In the genomic region with DNA sequence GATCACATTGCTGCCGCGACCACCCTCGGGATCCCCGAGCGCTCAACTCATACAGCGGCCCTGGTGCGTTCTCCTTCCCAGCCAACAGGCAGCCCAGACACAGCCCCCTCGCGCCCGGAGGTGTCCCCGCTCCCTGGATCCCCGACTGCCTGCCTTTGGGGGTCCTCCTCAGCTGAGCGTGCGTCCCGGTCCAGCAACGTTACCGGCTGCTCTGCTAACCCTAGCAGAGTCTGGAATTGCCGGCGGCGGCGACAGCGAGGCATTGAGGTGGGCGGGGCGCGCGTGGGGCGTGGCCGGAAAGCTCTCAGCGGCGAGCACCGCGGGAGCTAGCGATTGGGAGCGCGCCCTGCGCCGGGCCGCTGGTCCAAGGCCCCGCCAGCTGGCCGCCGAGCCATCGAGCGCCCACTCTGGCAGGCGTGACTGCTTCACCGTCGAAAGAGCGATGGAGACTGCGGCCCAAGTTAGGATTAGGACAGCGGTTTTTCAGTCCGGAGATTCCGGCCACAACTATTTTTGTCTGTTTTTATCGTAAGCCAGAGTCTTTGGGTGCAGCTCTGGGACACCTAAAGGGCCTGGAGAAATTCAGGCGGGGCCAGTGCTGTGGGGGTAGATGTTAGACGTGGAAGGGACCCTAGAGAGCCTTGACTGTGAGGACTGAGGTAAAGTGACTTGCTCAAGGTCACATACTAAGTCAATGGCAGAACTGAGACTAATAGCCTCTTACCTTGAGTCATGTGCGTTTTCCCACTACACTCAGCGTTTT, we compare ENCODE assay signal across 8 cellular contexts. TPM values are rescaled to one million over a fixed set of nuclear protein-coding genes. Genes with fewer than 3 reads are reported as not detected.
A peak's percentile ranks its signal among the peaks of the same experiment; 100 is the strongest.
DNase-seq lines count a peak whose midpoint lies in the region; ATAC-seq and TF ChIP-seq lines count a peak whose summit lies in the region.

A gene (minus strand): TSS at position 232 of the 763 bp plus-strand sequence. CDS start 17,575 bp downstream, outside the sequence.

- H4K91ac ChIP-seq in IMR-90 (ENCODE audit: insufficient read depth, low read depth, low read length): peak within 1 kb of the TSS; percentile 71

- in situ Hi-C loops in IMR-90 (cut with MboI; ENCODE audit: low sequenced_read_pairs): no loop called here

- H3K4me2 ChIP-seq in IMR-90 (ENCODE audit: low read depth, low read length) (peak within 1 kb of the TSS; percentile 85), OCI-LY7 (ENCODE audit: low read length) (peak within 1 kb of the TSS; percentile 81)

- peaks cover 14% of the 10 kb centered on the region; the same call in 1 of the 2 replicates for H3K79me2 ChIP-seq in OCI-LY7 (ENCODE audit: insufficient read depth, low read depth, low read length)

- H3K9ac ChIP-seq in IMR-90 (ENCODE audit: low read depth, low read length): peak within 1 kb of the TSS; percentile 93

- H3K56ac ChIP-seq in IMR-90 (ENCODE audit: extremely low read depth, insufficient read depth, low read length): peak within 1 kb of the TSS; percentile 83; the same call in 1 of the 2 replicates

- H3K9me1 ChIP-seq in IMR-90 (ENCODE audit: insufficient read depth, low read length): no peaks in the 10 kb centered on the region

- peak within 1 kb of the TSS; percentile 99 for H4K5ac ChIP-seq in IMR-90 (ENCODE audit: low read depth, low read length)

- intact Hi-C loops in IMR-90 (cut with micrococcal nuclease): no loop called here
- intact Hi-C loops in OCI-LY7 (cut with micrococcal nuclease; ENCODE audit: unreplicated experiment): loop anchor here (1.0 kb wide), 1 partner anchor 37 kb away; a partner anchor contains a TSS
- intact Hi-C loops in mucosa of descending colon (cut with DNase I, micrococcal nuclease): no loop called here

- H2BK5ac ChIP-seq in IMR-90 (ENCODE audit: low read depth, low read length, poor library complexity, severe bottlenecking): peak within 1 kb of the TSS; percentile 71

- peak within 1 kb of the TSS; percentile 39; the same call in 1 of the 3 replicates for H2BK15ac ChIP-seq in IMR-90 (ENCODE audit: low read depth, low read length)

- peak within 1 kb of the TSS; percentile 60 for H2BK120ac ChIP-seq in IMR-90 (ENCODE audit: low read depth, low read length)

- no peaks in the 10 kb centered on the region for H3K27me3 ChIP-seq in IMR-90 (ENCODE audit: control insufficient read depth, insufficient read depth, low read length)

- TF ChIP-seq CTCF in IMR-90 (conservative IDR thresholded peaks at IDR 0.05; ENCODE audit: low read depth, low read length) (peak; percentile 39), OCI-LY7 (conservative IDR thresholded peaks at IDR 0.05; ENCODE audit: low read length) (peak; percentile 54), mucosa of descending colon (IDR thresholded peaks at IDR 0.05) (peak; percentile 26)

- WGBS in IMR-90 (ENCODE audit: extremely low coverage in 2 of 2, insufficient read length in 1 of 2), 2 experiments: 4% methylated on average over 40 of the region's 56 CpGs; no CpG with 5 or more reads in 1 of the 2 experiments

- peak within 1 kb of the TSS; percentile 72 for H3K18ac ChIP-seq in IMR-90 (ENCODE audit: low read depth, low read length)

- peak; percentile 85 for DNase-seq in DMS153 treated with DMSO at 0.1 percent for 48 hours (lab: John Stamatoyannopoulos, UW; ENCODE audit: unreplicated experiment)
- peak; percentile 94 for DNase-seq in IMR-90
- DNase-seq in OCI-LY7 (ENCODE audit: low spot score): peak; percentile 95
- DNase-seq in activated T-cell treated with anti-CD3 and anti-CD28 coated beads for 24 hours (ENCODE audit: low read depth): peak; percentile 87
- peak; percentile 64 for DNase-seq in epithelial cell of prostate (ENCODE audit: low read depth, low spot score)
- DNase-seq in mucosa of descending colon: peak; percentile 97 to 98 (median 97)
- DNase-seq in stimulated activated CD8-positive, alpha-beta memory T cell treated with anti-CD3 and anti-CD28 coated beads, Interleukin-4, amount 100 ng/mL, for 1 hour (ENCODE audit: low read depth in 2 of 2, low spot score in 1 of 2): peak; percentile 84 to 86

- peak; percentile 96 for ATAC-seq in GM21529 (IDR thresholded peaks at IDR 0.05; ENCODE audit: unreplicated experiment)
- ATAC-seq in IMR-90 (ENCODE audit: low read depth): peak; percentile 97
- peak; percentile 98 for ATAC-seq in mucosa of descending colon

- H3K36me3 ChIP-seq in IMR-90 (ENCODE audit: control insufficient read depth, insufficient read depth, low read length) (no peaks in the 10 kb centered on the region), OCI-LY7 (ENCODE audit: insufficient read depth, low read length) (no peaks in the 10 kb centered on the region), mucosa of descending colon (ENCODE audit: low read depth) (no peaks in the 10 kb centered on the region)

- H2AK5ac ChIP-seq in IMR-90 (ENCODE audit: low read depth, low read length): peak within 1 kb of the TSS; percentile 29

- POLR2A ChIA-PET in IMR-90 (lab: Charles Lee; ENCODE audit: unreplicated experiment) (interaction anchor here (0.5 to 0.9 kb wide), 4 partner anchors 10 to 514 kb away, joined by 3 to 4 read pairs (median 3); no protein-coding TSS in a partner anchor), OCI-LY7 (lab: Charles Lee) (interaction anchor here (0.7 to 2.4 kb wide), 12 partner anchors 8 to 394 kb away, joined by 3 to 19 read pairs (median 4); a partner anchor contains a TSS)

- H3K9me3 ChIP-seq in IMR-90 (ENCODE audit: control insufficient read depth, insufficient read depth, low read length) (no peaks in the 10 kb centered on the region), OCI-LY7 (ENCODE audit: low read length) (no peaks in the 10 kb centered on the region), mucosa of descending colon (no peaks in the 10 kb centered on the region)

- peak; percentile 99 for TF ChIP-seq POLR2A in IMR-90 (IDR thresholded peaks at IDR 0.05; ENCODE audit: low read depth, low read length)

- peak within 1 kb of the TSS; percentile 94 for H3K4me3 ChIP-seq in IMR-90 (ENCODE audit: insufficient read depth, low read depth, low read length)
- peak within 1 kb of the TSS; percentile 79 for H3K4me3 ChIP-seq in OCI-LY7 (ENCODE audit: low read depth, low read length, poor library complexity, severe bottlenecking)
- peak within 1 kb of the TSS; percentile 97 for H3K4me3 ChIP-seq in mucosa of descending colon

- TF ChIP-seq RAD21 in IMR-90 (IDR thresholded peaks at IDR 0.05; ENCODE audit: low read length): no peak

- peaks cover 0 to 15% of the 10 kb centered on the region in 2 experiments; a peak in 2 of 4 replicates for H3K79me1 ChIP-seq in IMR-90 (ENCODE audit: low read depth in 1 of 2, low read length in 2 of 2)

- no peaks in the 10 kb centered on the region for H3K9me2 ChIP-seq in OCI-LY7 (ENCODE audit: insufficient read depth, low read length)

- CTCF ChIA-PET in IMR-90 (lab: Yijun Ruan, JAX) (interaction anchor here (0.6 to 1.7 kb wide), 2 partner anchors 34 to 925 kb away, joined by 3 read pairs; no protein-coding TSS in a partner anchor), OCI-LY7 (lab: Charles Lee; ENCODE audit: unreplicated experiment) (interaction anchor here (0.7 kb wide), 1 partner anchor 37 kb away, joined by 5 read pairs; a partner anchor contains a TSS)

- BruUV-seq in IMR-90 (replicated peaks; lab: Mats Ljungman, UMichigan) (no TSS peak), OCI-LY7 (replicated peaks; lab: Mats Ljungman, UMichigan) (no TSS peak)

- H2BK20ac ChIP-seq in IMR-90 (ENCODE audit: low read depth, low read length): no peak within 1 kb of the TSS

- H2AK9ac ChIP-seq in IMR-90 (replicated peaks; ENCODE audit: low read depth, low read length, poor library complexity): peak within 1 kb of the TSS; percentile 71

- H4K8ac ChIP-seq in IMR-90 (ENCODE audit: low read depth in 2 of 2, low read length in 2 of 2): peak within 1 kb of the TSS; percentile 96

- H3K27ac ChIP-seq in IMR-90 (ENCODE audit: insufficient read depth, low read length) (peak within 1 kb of the TSS; percentile 92), OCI-LY7 (ENCODE audit: low read depth, low read length, poor library complexity, severe bottlenecking) (peak within 1 kb of the TSS; percentile 36), epithelial cell of prostate (peak within 1 kb of the TSS; percentile 60)

- dilution Hi-C loops in IMR-90 (cut with HindIII; ENCODE audit: low sequenced_read_pairs, unreplicated experiment): no loop called here

- H3K4ac ChIP-seq in IMR-90 (ENCODE audit: low read depth, low read length): peak within 1 kb of the TSS; percentile 85

- H3K14ac ChIP-seq in IMR-90 (replicated peaks; ENCODE audit: low read depth, low read length): peak within 1 kb of the TSS; percentile 86

- H4K20me1 ChIP-seq in IMR-90 (ENCODE audit: insufficient read depth, low read length) (no peaks in the 10 kb centered on the region), OCI-LY7 (ENCODE audit: insufficient read depth, low read length) (no peaks in the 10 kb centered on the region)

- H2AFZ ChIP-seq in IMR-90 (replicated peaks; ENCODE audit: low read length, poor library complexity) (peak within 1 kb of the TSS; percentile 93), OCI-LY7 (ENCODE audit: low read length) (peak within 1 kb of the TSS; percentile 90)

- peak within 1 kb of the TSS; percentile 91 for H3K23ac ChIP-seq in IMR-90 (ENCODE audit: low read depth, low read length)

- H3K4me1 ChIP-seq in IMR-90 (ENCODE audit: control insufficient read depth, insufficient read depth, low read length) (peaks cover 2% of the 10 kb centered on the region; the same call in 1 of the 2 replicates), OCI-LY7 (ENCODE audit: insufficient read depth, low read length, poor library complexity, severe bottlenecking) (peaks cover 16% of the 10 kb centered on the region), mucosa of descending colon (ENCODE audit: low read depth) (peaks cover 11% of the 10 kb centered on the region)

TF ChIP-seq in IMR-90, 13 proteins besides CTCF, POLR2A, EP300 and RAD21 (continues in another document):
- TF ChIP-seq FOS (IDR thresholded peaks at IDR 0.05; ENCODE audit: low read depth, low read length) (no peak), CHD1 (IDR thresholded peaks at IDR 0.05; ENCODE audit: low read depth, low read length) (no peak), RCOR1 (IDR thresholded peaks at IDR 0.05; ENCODE audit: insufficient replicate concordance, low read length) (no peak)
- TF ChIP-seq, protein P1, sequence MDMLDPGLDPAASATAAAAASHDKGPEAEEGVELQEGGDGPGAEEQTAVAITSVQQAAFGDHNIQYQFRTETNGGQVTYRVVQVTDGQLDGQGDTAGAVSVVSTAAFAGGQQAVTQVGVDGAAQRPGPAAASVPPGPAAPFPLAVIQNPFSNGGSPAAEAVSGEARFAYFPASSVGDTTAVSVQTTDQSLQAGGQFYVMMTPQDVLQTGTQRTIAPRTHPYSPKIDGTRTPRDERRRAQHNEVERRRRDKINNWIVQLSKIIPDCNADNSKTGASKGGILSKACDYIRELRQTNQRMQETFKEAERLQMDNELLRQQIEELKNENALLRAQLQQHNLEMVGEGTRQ (IDR thresholded peaks at IDR 0.05; ENCODE audit: low read depth, low read length): peak; percentile 40; the same call in 1 of the 2 replicates

RNA-seq across cellular contexts. Expression of the gene that starts here (rescaled TPM):
- total RNA-seq in IMR-90 (2012; rRNA removed) (46.4 and 48.9 TPM in 2 replicates), OCI-LY7 (2022) (16.2 and 20.3 TPM in 2 replicates), mucosa of descending colon (10 to 100 TPM; 53.3 to 80.0 (median 56.8) TPM)
- polyA plus RNA-seq in IMR-90 (2012; rRNA removed): 12.6 and 14.0 TPM in 2 replicates
- 3.5 and 4.5 TPM in 2 replicates for polyA plus RNA-seq in IMR-90 (2012; cell fraction: cytosol; rRNA removed)
- polyA plus RNA-seq in IMR-90 (2012; cell fraction: nucleus; rRNA removed; ENCODE audit: low replicate concordance): 4.7 and 17.4 TPM in 2 replicates
- 12.0 and 13.7 TPM in 2 replicates for total RNA-seq in OCI-LY7 (2014; rRNA removed; shearing (Covaris generic))

Comparison
In these comparisons a context has a peak if more than half of its experiments do, and no peak if none do; other contexts are left out.
1. Peak in every context shown above with its lines: DNase-seq, ATAC-seq, H3K4me3 ChIP-seq and H3K27ac ChIP-seq.
2. H3K27ac ChIP-seq: peak in every context shown above with its lines; median percentile 92 in IMR-90; 60 in epithelial cell of prostate; 36 in OCI-LY7.